Comparison of ENCODE assay signal across 8 cellular contexts in genomic region chr2:239288951-239289481, GRCh38.
DNase-seq lines count a peak whose midpoint lies in the region; ATAC-seq and TF ChIP-seq lines count a peak whose summit lies in the region.

No MANE protein-coding gene starts in this region.

- POLR2A ChIA-PET in RWPE1 (lab: Yijun Ruan, JAX; ENCODE audit: low non-redundant PET): no interaction called here

- no peaks in the 10 kb centered on the region for H3K27me3 ChIP-seq in lower lobe of right lung (ENCODE audit: low read depth)
- no peaks in the 10 kb centered on the region for H3K27me3 ChIP-seq in Karpas-422 (ENCODE audit: low read length)

- CTCF ChIA-PET in RWPE1 (lab: Yijun Ruan, JAX): no interaction called here

- no peak overlapping the region for H3K4me2 ChIP-seq in Karpas-422 (ENCODE audit: low read depth, low read length, poor library complexity, severe bottlenecking)

- no peak for TF ChIP-seq CTCF in lower lobe of right lung (IDR thresholded peaks at IDR 0.05)
- TF ChIP-seq CTCF in RWPE1 (conservative IDR thresholded peaks at IDR 0.05; ENCODE audit: low read depth): no peak

- peak; percentile 57 to 64 for DNase-seq in activated T-cell treated with anti-CD3 and anti-CD28 coated beads, Interleukin-2, amount 50 U/mL, for 48 hours
- DNase-seq in lower lobe of right lung (peak; percentile 20), Karpas-422 (no peak), DMS 273 (lab: John Stamatoyannopoulos, UW; ENCODE audit: unreplicated experiment) (no peak), NCI-H146 (lab: John Stamatoyannopoulos, UW) (no peak), RWPE1 (ENCODE audit: low spot score) (no peak)

- H3K9me3 ChIP-seq in lower lobe of right lung (no peaks in the 10 kb centered on the region), Karpas-422 (ENCODE audit: low read length) (no peaks in the 10 kb centered on the region; the same call in 1 of the 2 replicates)

- H4K20me1 ChIP-seq in Karpas-422 (ENCODE audit: insufficient read depth, low read depth, low read length): peaks cover 54% of the 10 kb centered on the region; the same call in 1 of the 2 replicates

- no peaks in the 10 kb centered on the region for H3K79me2 ChIP-seq in Karpas-422 (ENCODE audit: low read length)

- H3K4me1 ChIP-seq in lower lobe of right lung (peaks cover 53% of the 10 kb centered on the region), Karpas-422 (ENCODE audit: low read length) (no peaks in the 10 kb centered on the region)

- intact Hi-C loops in lower lobe of right lung (cut with DNase I): no loop called here

- H3K4me3 ChIP-seq in lower lobe of right lung (no peak overlapping the region), Karpas-422 (ENCODE audit: low read length) (no peak overlapping the region)

- H3K9ac ChIP-seq in Karpas-422 (ENCODE audit: low read length): no peak overlapping the region

- peak overlapping the region; percentile 34 for H3K27ac ChIP-seq in lower lobe of right lung
- H3K27ac ChIP-seq in Karpas-422 (ENCODE audit: low read length): no peak overlapping the region
- no peak overlapping the region for H3K27ac ChIP-seq in RWPE1

- H3K9me2 ChIP-seq in Karpas-422 (replicated peaks; ENCODE audit: insufficient read depth, low read length): no peaks in the 10 kb centered on the region

- H3K36me3 ChIP-seq in lower lobe of right lung (no peaks in the 10 kb centered on the region), Karpas-422 (ENCODE audit: insufficient read depth, low read length) (no peaks in the 10 kb centered on the region)

- H2AFZ ChIP-seq in Karpas-422 (ENCODE audit: low read length): no peak overlapping the region

- ATAC-seq in GM19025 (IDR thresholded peaks at IDR 0.05; ENCODE audit: low read depth, unreplicated experiment) (peak; percentile 74), HG02884 (IDR thresholded peaks at IDR 0.05; ENCODE audit: unreplicated experiment) (peak; percentile 71), lower lobe of right lung (peak in 1 of 2 donors; percentile 8)

Comparison
In these comparisons a context has a peak if more than half of its experiments do, and no peak if none do; other contexts are left out.
1. DNase-seq: peak in activated T-cell treated with anti-CD3 and anti-CD28 coated beads, Interleukin-2, amount 50 U/mL, for 48 hours (2 of 2) and lower lobe of right lung (single experiment); none in Karpas-422 (single experiment), DMS 273 (single experiment), NCI-H146 (single experiment) and RWPE1 (single experiment).